In the genomic region with DNA sequence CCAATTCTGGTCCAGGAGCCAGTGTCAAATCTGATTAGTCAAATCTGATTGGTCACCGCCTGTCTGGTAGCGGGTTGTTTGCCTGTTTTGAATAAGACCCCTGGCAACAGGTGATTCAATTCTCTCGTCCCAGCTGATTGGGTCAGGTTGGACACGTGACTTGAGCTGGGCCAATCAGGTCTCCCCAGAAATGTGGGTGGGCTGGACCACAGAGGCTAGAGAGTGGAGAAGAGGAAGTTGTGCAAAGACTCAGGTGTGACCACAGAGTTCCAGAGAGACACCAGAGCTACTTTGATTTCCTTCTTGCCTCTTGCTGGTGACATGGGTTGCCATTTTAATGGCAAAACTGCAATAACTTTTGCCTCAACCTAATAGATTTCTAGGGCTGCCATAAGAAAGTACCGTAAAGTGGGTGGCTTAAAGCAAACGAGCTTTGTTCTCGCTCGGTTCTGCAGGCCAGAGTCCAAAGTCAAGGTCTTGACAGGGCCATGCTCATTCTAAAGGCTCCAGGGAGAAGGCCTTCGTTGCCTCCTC, we compare ENCODE assay signal across 1 cellular context.
TF ChIP-seq lines count a peak whose summit lies in the region.

No MANE protein-coding gene starts in this region.

TF ChIP-seq in K562, 482 proteins besides CTCF, POLR2A, EP300 and RAD21 (continued from another document and continues in another):
- TF ChIP-seq ZNF766 (CRISPR knock-in tag; conservative IDR thresholded peaks at IDR 0.05) = no peak
- TF ChIP-seq NEUROD1 (IDR thresholded peaks at IDR 0.05; ENCODE audit: borderline replicate concordance, low read depth, low read length, partially characterized antibody) = no peak
- no peak for TF ChIP-seq MED1 (CRISPR knock-in tag; IDR thresholded peaks at IDR 0.05; ENCODE audit: borderline replicate concordance)
- TF ChIP-seq TCF3 (CRISPR knock-in tag; IDR thresholded peaks at IDR 0.05) = no peak
- TF ChIP-seq PTTG1 (tag; IDR thresholded peaks at IDR 0.05; ENCODE audit: low read depth) = no peak
- TF ChIP-seq FIP1L1 (IDR thresholded peaks at IDR 0.05; ENCODE audit: low read depth, low read length, poor library complexity, severe bottlenecking) = no peak
- no peak for TF ChIP-seq SIN3A (IDR thresholded peaks at IDR 0.05; ENCODE audit: borderline replicate concordance in 2 of 2, control insufficient read depth in 1 of 2, low read depth in 2 of 2, low read length in 2 of 2)
- no peak for TF ChIP-seq POLR2H (tag; IDR thresholded peaks at IDR 0.05; ENCODE audit: low read depth)
- TF ChIP-seq HNRNPLL (IDR thresholded peaks at IDR 0.05; ENCODE audit: low read depth, low read length, poor library complexity, severe bottlenecking) = no peak
- TF ChIP-seq, protein P1, sequence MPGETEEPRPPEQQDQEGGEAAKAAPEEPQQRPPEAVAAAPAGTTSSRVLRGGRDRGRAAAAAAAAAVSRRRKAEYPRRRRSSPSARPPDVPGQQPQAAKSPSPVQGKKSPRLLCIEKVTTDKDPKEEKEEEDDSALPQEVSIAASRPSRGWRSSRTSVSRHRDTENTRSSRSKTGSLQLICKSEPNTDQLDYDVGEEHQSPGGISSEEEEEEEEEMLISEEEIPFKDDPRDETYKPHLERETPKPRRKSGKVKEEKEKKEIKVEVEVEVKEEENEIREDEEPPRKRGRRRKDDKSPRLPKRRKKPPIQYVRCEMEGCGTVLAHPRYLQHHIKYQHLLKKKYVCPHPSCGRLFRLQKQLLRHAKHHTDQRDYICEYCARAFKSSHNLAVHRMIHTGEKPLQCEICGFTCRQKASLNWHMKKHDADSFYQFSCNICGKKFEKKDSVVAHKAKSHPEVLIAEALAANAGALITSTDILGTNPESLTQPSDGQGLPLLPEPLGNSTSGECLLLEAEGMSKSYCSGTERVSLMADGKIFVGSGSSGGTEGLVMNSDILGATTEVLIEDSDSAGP (CRISPR knock-in tag; IDR thresholded peaks at IDR 0.05) = no peak
- TF ChIP-seq NCOA6 (IDR thresholded peaks at IDR 0.05) = no peak
- TF ChIP-seq BRF1 (IDR thresholded peaks at IDR 0.05; ENCODE audit: borderline replicate concordance, extremely low read depth, insufficient read length) = no peak
- no peak for TF ChIP-seq ZNF764 (CRISPR knock-in tag; IDR thresholded peaks at IDR 0.05; ENCODE audit: low read depth)
- TF ChIP-seq TOE1 (IDR thresholded peaks at IDR 0.05; ENCODE audit: borderline replicate concordance) = peak; percentile 93
- no peak for TF ChIP-seq TOE1 (CRISPR knock-in tag; IDR thresholded peaks at IDR 0.05; ENCODE audit: borderline replicate concordance, low read depth)
- no peak for TF ChIP-seq BRD9 (IDR thresholded peaks at IDR 0.05; ENCODE audit: low read depth, partially characterized antibody)
- no peak for TF ChIP-seq ZNF699 (CRISPR knock-in tag; IDR thresholded peaks at IDR 0.05; ENCODE audit: insufficient replicate concordance)
- no peak for TF ChIP-seq PHB2 (IDR thresholded peaks at IDR 0.05; ENCODE audit: low read depth)
- TF ChIP-seq SPI1 (IDR thresholded peaks at IDR 0.05; ENCODE audit: borderline replicate concordance, low read depth, low read length) = no peak
- no peak for TF ChIP-seq KDM1A (IDR thresholded peaks at IDR 0.05)
- TF ChIP-seq KAT8 (IDR thresholded peaks at IDR 0.05; ENCODE audit: low read depth) = no peak
- no peak for TF ChIP-seq HDAC8 (tag; IDR thresholded peaks at IDR 0.05)
- no peak for TF ChIP-seq HNRNPL (IDR thresholded peaks at IDR 0.05; ENCODE audit: low read depth, low read length)
- no peak for TF ChIP-seq ESRRB (CRISPR knock-in tag; IDR thresholded peaks at IDR 0.05; ENCODE audit: borderline replicate concordance)
- no peak for TF ChIP-seq MYC (IDR thresholded peaks at IDR 0.05; ENCODE audit: low read depth, low read length)
- TF ChIP-seq MYC (CRISPR knock-in tag; IDR thresholded peaks at IDR 0.05; ENCODE audit: borderline replicate concordance, low read depth) = no peak
- no peak for TF ChIP-seq HEY1 (CRISPR knock-in tag; IDR thresholded peaks at IDR 0.05; ENCODE audit: borderline replicate concordance)
- TF ChIP-seq, protein P2, sequence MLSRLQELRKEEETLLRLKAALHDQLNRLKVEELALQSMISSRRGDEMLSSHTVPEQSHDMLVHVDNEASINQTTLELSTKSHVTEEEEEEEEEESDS (CRISPR knock-in tag; IDR thresholded peaks at IDR 0.05) = no peak
- TF ChIP-seq ZNF23 (CRISPR knock-in tag; IDR thresholded peaks at IDR 0.05) = no peak
- no peak for TF ChIP-seq PPARD (CRISPR knock-in tag; IDR thresholded peaks at IDR 0.05)
- no peak for TF ChIP-seq ATF1 (CRISPR knock-in tag; IDR thresholded peaks at IDR 0.05)
- peak; percentile 93 for TF ChIP-seq ATF1 (tag; IDR thresholded peaks at IDR 0.05)
- TF ChIP-seq ZSCAN29 (IDR thresholded peaks at IDR 0.05) = no peak
- TF ChIP-seq, protein P3, sequence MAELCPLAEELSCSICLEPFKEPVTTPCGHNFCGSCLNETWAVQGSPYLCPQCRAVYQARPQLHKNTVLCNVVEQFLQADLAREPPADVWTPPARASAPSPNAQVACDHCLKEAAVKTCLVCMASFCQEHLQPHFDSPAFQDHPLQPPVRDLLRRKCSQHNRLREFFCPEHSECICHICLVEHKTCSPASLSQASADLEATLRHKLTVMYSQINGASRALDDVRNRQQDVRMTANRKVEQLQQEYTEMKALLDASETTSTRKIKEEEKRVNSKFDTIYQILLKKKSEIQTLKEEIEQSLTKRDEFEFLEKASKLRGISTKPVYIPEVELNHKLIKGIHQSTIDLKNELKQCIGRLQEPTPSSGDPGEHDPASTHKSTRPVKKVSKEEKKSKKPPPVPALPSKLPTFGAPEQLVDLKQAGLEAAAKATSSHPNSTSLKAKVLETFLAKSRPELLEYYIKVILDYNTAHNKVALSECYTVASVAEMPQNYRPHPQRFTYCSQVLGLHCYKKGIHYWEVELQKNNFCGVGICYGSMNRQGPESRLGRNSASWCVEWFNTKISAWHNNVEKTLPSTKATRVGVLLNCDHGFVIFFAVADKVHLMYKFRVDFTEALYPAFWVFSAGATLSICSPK (IDR thresholded peaks at IDR 0.05; ENCODE audit: borderline replicate concordance) = no peak
- TF ChIP-seq, protein P4, sequence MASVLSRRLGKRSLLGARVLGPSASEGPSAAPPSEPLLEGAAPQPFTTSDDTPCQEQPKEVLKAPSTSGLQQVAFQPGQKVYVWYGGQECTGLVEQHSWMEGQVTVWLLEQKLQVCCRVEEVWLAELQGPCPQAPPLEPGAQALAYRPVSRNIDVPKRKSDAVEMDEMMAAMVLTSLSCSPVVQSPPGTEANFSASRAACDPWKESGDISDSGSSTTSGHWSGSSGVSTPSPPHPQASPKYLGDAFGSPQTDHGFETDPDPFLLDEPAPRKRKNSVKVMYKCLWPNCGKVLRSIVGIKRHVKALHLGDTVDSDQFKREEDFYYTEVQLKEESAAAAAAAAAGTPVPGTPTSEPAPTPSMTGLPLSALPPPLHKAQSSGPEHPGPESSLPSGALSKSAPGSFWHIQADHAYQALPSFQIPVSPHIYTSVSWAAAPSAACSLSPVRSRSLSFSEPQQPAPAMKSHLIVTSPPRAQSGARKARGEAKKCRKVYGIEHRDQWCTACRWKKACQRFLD (CRISPR knock-in tag; IDR thresholded peaks at IDR 0.05) = no peak
- TF ChIP-seq TAL1 (IDR thresholded peaks at IDR 0.05) = no peak
- no peak for TF ChIP-seq ARID1B (IDR thresholded peaks at IDR 0.05)
- TF ChIP-seq, protein P5, sequence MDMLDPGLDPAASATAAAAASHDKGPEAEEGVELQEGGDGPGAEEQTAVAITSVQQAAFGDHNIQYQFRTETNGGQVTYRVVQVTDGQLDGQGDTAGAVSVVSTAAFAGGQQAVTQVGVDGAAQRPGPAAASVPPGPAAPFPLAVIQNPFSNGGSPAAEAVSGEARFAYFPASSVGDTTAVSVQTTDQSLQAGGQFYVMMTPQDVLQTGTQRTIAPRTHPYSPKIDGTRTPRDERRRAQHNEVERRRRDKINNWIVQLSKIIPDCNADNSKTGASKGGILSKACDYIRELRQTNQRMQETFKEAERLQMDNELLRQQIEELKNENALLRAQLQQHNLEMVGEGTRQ (CRISPR knock-in tag; IDR thresholded peaks at IDR 0.05) = peak; percentile 95
- TF ChIP-seq ZNF174 (CRISPR knock-in tag; IDR thresholded peaks at IDR 0.05) = no peak
- TF ChIP-seq ZNF316 (IDR thresholded peaks at IDR 0.05) = no peak
- TF ChIP-seq, protein P6, sequence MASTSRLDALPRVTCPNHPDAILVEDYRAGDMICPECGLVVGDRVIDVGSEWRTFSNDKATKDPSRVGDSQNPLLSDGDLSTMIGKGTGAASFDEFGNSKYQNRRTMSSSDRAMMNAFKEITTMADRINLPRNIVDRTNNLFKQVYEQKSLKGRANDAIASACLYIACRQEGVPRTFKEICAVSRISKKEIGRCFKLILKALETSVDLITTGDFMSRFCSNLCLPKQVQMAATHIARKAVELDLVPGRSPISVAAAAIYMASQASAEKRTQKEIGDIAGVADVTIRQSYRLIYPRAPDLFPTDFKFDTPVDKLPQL (IDR thresholded peaks at IDR 0.05; ENCODE audit: extremely low read depth, insufficient read length) = no peak
- peak; percentile 51 for TF ChIP-seq POLR2B (IDR thresholded peaks at IDR 0.05; ENCODE audit: low read depth, partially characterized antibody)
- TF ChIP-seq BDP1 (IDR thresholded peaks at IDR 0.05; ENCODE audit: insufficient read depth, insufficient read length) = no peak
- TF ChIP-seq ESRRA (IDR thresholded peaks at IDR 0.05; ENCODE audit: borderline replicate concordance, low read depth) = peak; percentile 42; the same call in 1 of the 2 replicates
- TF ChIP-seq TARDBP (IDR thresholded peaks at IDR 0.05) = no peak
- no peak for TF ChIP-seq HLTF (IDR thresholded peaks at IDR 0.05)
- TF ChIP-seq DPF2 (IDR thresholded peaks at IDR 0.05) = no peak
- TF ChIP-seq NR3C1 (CRISPR knock-in tag; IDR thresholded peaks at IDR 0.05) = no peak
- no peak for TF ChIP-seq NFIC (IDR thresholded peaks at IDR 0.05)
- TF ChIP-seq ZNF146 (CRISPR knock-in tag; IDR thresholded peaks at IDR 0.05; ENCODE audit: unreplicated experiment) = no peak
- TF ChIP-seq LARP7 (IDR thresholded peaks at IDR 0.05) = no peak
- TF ChIP-seq ZNF431 (CRISPR knock-in tag; IDR thresholded peaks at IDR 0.05) = no peak
- TF ChIP-seq, protein P7, sequence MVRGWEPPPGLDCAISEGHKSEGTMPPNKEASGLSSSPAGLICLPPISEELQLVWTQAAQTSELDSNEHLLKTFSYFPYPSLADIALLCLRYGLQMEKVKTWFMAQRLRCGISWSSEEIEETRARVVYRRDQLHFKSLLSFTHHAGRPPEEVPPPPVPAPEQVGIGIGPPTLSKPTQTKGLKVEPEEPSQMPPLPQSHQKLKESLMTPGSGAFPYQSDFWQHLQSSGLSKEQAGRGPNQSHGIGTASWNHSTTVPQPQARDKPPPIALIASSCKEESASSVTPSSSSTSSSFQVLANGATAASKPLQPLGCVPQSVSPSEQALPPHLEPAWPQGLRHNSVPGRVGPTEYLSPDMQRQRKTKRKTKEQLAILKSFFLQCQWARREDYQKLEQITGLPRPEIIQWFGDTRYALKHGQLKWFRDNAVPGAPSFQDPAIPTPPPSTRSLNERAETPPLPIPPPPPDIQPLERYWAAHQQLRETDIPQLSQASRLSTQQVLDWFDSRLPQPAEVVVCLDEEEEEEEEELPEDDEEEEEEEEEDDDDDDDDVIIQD (CRISPR knock-in tag; IDR thresholded peaks at IDR 0.05) = no peak
- TF ChIP-seq, protein P8, sequence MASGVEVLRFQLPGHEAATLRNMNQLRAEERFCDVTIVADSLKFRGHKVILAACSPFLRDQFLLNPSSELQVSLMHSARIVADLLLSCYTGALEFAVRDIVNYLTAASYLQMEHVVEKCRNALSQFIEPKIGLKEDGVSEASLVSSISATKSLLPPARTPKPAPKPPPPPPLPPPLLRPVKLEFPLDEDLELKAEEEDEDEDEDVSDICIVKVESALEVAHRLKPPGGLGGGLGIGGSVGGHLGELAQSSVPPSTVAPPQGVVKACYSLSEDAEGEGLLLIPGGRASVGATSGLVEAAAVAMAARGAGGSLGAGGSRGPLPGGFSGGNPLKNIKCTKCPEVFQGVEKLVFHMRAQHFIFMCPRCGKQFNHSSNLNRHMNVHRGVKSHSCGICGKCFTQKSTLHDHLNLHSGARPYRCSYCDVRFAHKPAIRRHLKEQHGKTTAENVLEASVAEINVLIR (CRISPR knock-in tag; IDR thresholded peaks at IDR 0.05) = peak; percentile 79
- TF ChIP-seq NONO (IDR thresholded peaks at IDR 0.05; ENCODE audit: low read depth in 2 of 2, low read length in 1 of 2) = no peak
- no peak for TF ChIP-seq SMARCB1 (IDR thresholded peaks at IDR 0.05; ENCODE audit: insufficient read length, low read depth)
- no peak for TF ChIP-seq NR2C2 (CRISPR knock-in tag; IDR thresholded peaks at IDR 0.05)
- TF ChIP-seq NR2C2 (tag; IDR thresholded peaks at IDR 0.05) = no peak
- TF ChIP-seq SLC30A9 (CRISPR knock-in tag; IDR thresholded peaks at IDR 0.05) = no peak
- TF ChIP-seq, protein P9, sequence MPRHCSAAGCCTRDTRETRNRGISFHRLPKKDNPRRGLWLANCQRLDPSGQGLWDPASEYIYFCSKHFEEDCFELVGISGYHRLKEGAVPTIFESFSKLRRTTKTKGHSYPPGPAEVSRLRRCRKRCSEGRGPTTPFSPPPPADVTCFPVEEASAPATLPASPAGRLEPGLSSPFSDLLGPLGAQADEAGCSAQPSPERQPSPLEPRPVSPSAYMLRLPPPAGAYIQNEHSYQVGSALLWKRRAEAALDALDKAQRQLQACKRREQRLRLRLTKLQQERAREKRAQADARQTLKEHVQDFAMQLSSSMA (CRISPR knock-in tag; IDR thresholded peaks at IDR 0.05) = no peak
- TF ChIP-seq SIN3B (IDR thresholded peaks at IDR 0.05; ENCODE audit: low read depth) = no peak
- TF ChIP-seq KLF10 (CRISPR knock-in tag; IDR thresholded peaks at IDR 0.05) = no peak
- no peak for TF ChIP-seq MEIS2 (IDR thresholded peaks at IDR 0.05; ENCODE audit: partially characterized antibody)
- TF ChIP-seq, protein P10, sequence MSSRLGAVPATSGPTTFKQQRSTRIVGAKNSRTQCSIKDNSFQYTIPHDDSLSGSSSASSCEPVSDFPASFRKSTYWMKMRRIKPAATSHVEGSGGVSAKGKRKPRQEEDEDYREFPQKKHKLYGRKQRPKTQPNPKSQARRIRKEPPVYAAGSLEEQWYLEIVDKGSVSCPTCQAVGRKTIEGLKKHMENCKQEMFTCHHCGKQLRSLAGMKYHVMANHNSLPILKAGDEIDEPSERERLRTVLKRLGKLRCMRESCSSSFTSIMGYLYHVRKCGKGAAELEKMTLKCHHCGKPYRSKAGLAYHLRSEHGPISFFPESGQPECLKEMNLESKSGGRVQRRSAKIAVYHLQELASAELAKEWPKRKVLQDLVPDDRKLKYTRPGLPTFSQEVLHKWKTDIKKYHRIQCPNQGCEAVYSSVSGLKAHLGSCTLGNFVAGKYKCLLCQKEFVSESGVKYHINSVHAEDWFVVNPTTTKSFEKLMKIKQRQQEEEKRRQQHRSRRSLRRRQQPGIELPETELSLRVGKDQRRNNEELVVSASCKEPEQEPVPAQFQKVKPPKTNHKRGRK (tag; IDR thresholded peaks at IDR 0.05) = no peak
- TF ChIP-seq, protein P11, sequence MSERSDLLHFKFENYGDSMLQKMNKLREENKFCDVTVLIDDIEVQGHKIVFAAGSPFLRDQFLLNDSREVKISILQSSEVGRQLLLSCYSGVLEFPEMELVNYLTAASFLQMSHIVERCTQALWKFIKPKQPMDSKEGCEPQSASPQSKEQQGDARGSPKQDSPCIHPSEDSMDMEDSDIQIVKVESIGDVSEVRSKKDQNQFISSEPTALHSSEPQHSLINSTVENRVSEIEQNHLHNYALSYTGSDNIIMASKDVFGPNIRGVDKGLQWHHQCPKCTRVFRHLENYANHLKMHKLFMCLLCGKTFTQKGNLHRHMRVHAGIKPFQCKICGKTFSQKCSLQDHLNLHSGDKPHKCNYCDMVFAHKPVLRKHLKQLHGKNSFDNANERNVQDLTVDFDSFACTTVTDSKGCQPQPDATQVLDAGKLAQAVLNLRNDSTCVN (CRISPR knock-in tag; IDR thresholded peaks at IDR 0.05) = no peak
- no peak for TF ChIP-seq TAF7 (tag; IDR thresholded peaks at IDR 0.05)
- no peak for TF ChIP-seq XRCC5 (IDR thresholded peaks at IDR 0.05; ENCODE audit: low read depth, low read length)
- no peak for TF ChIP-seq HDAC1 (IDR thresholded peaks at IDR 0.05)
